Comparison of ENCODE assay signal across 11 cellular contexts in the genomic region with DNA sequence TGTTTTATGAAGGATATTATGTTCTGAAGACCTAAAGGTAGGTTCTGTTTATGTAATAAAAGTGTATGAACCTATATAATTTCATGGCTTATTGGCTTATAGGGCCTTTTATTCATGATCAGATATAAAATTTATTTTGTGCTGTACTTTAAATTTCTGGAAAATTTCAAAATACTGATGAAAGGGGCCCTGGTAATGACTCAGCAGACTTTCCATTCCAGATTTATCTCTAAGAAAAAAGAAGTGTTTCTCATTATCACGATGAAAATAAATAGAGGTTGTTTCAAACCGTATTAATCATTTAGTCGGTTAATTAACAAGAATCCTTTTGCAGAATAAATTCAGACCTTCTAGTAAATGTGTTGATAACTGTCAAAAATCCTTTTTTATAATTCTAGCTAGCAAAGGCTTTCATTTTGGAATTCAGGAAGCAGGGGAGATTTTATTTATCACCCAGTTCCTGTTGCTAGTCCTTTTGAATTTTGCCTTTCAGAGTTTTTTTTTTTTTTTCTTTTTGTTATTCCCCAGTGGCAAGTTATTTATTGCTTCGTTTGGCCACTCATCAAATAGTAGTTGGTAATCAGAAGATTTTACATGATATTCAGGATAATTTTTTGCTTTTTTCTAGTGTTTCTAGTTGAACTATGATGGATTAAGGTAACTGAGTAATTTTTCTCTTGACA. TPM values are rescaled to one million over a fixed set of nuclear protein-coding genes. Genes with fewer than 3 reads are reported as not detected.
A peak's percentile ranks its signal among the peaks of the same experiment; 100 is the strongest.
DNase-seq lines count a peak whose midpoint lies in the region; ATAC-seq and TF ChIP-seq lines count a peak whose summit lies in the region.
"Had no signal": no experiment of that assay in that cellular context is flagged by ENCODE, and none has a peak within 500 bp of the region (broad histone marks: within the 10 kb centered on the region; RNA-seq: fewer than 3 reads in every experiment).

No MANE protein-coding gene starts in this region.

- peak overlapping the region; percentile 4 for H3K4me3 ChIP-seq in Loucy (ENCODE audit: low read length, poor library complexity, severe bottlenecking)
- no peak overlapping the region for H3K4me3 ChIP-seq in osteoblast (ENCODE audit: insufficient read depth, low read length)
- no peak overlapping the region for H3K4me3 ChIP-seq in tibial artery

- intact Hi-C loops in dendritic cell treated with granulocyte-macrophage colony-stimulating factor and Interleukin-4, amounts not matched to agents 40 ng/mL and 50 ng/mL, for 4 days (cut with micrococcal nuclease), result no loop called here
- intact Hi-C loops in tibial artery (cut with DNase I; ENCODE audit: low total_unique reads), result no loop called here

- no peaks in the 10 kb centered on the region for H3K9me2 ChIP-seq in Loucy (replicated peaks; ENCODE audit: low read depth, low read length)

- H3F3A ChIP-seq in Loucy (ENCODE audit: low read depth), result peaks cover 6% of the 10 kb centered on the region; the same call in 1 of the 2 replicates

- peaks cover 8% of the 10 kb centered on the region for H3K9me3 Mint-ChIP-seq in dendritic cell treated with granulocyte-macrophage colony-stimulating factor and Interleukin-4, amounts not matched to agents 40 ng/mL and 50 ng/mL, for 4 days
- H3K9me3 Mint-ChIP-seq: activated CD4-positive, alpha-beta T cell treated with anti-CD3 and anti-CD28 coated beads, Interleukin-2, amount 10 ng/mL, durations not matched to agents 7 days and 5 days had no signal

- H3K27ac ChIP-seq in osteoblast (ENCODE audit: low read depth, low read length) (no peak overlapping the region), tibial artery (peak overlapping the region in 1 of 2 donors; percentile 54)

- H3K4me2 ChIP-seq in Loucy (ENCODE audit: low read depth, low read length, poor library complexity, severe bottlenecking) (peak overlapping the region; percentile 44), osteoblast (ENCODE audit: insufficient read depth, low read length) (peak overlapping the region; percentile 60)

- no peak overlapping the region for H3K9ac ChIP-seq in Loucy (ENCODE audit: low read depth, low read length, poor library complexity, severe bottlenecking)

- no peak for ATAC-seq in HG03139 (IDR thresholded peaks at IDR 0.05; ENCODE audit: unreplicated experiment)

- no peaks in the 10 kb centered on the region for H3K27me3 Mint-ChIP-seq in dendritic cell treated with granulocyte-macrophage colony-stimulating factor and Interleukin-4, amounts not matched to agents 40 ng/mL and 50 ng/mL, for 4 days

- H3K4me1 ChIP-seq in Loucy (ENCODE audit: insufficient read depth, low read length, poor library complexity, severe bottlenecking) (peaks cover 17% of the 10 kb centered on the region), osteoblast (ENCODE audit: insufficient read depth, low read length) (peaks cover 7% of the 10 kb centered on the region), tibial artery (peaks cover 0 to 38% (median 17%) of the 10 kb centered on the region in 4 donors)

- DNase-seq in CD1c-positive myeloid dendritic cell (ENCODE audit: extremely low spot score) (peak; percentile 47), osteoblast (ENCODE audit: insufficient read length, low spot score, missing footprints) (no peak), COLO668 (lab: John Stamatoyannopoulos, UW; ENCODE audit: unreplicated experiment) (no peak), tibial artery (no peak)
- DNase-seq in activated CD8-positive, alpha-beta memory T cell treated with anti-CD3 and anti-CD28 coated beads, Interleukin-2, amount 50 U/mL, for 4 hours, result no peak
- DNase-seq: activated CD4-positive, alpha-beta T cell treated with anti-CD3 and anti-CD28 coated beads, Interleukin-2, amount 10 ng/mL, durations not matched to agents 7 days and 5 days; SHP77; stimulated activated CD4-positive, alpha-beta T cell treated with anti-CD3 and anti-CD28 coated beads, Interleukin-2, amount 100 ng/mL, for 24 hours had no signal

- H2AFZ ChIP-seq in Loucy (ENCODE audit: low read length), result no peak overlapping the region
- H2AFZ ChIP-seq in osteoblast (ENCODE audit: low read length), result peak overlapping the region; percentile 27

- peaks cover 23% of the 10 kb centered on the region for H3K4me1 Mint-ChIP-seq in dendritic cell treated with granulocyte-macrophage colony-stimulating factor and Interleukin-4, amounts not matched to agents 40 ng/mL and 50 ng/mL, for 4 days (ENCODE audit: low read depth)

- TF ChIP-seq CTCF in Loucy (conservative IDR thresholded peaks at IDR 0.05; ENCODE audit: low read length) (no peak), osteoblast (IDR thresholded peaks at IDR 0.05; ENCODE audit: extremely low read depth, low read depth, low read length) (no peak), tibial artery (IDR thresholded peaks at IDR 0.05) (no peak)

- H3K27me3 ChIP-seq in Loucy (ENCODE audit: insufficient read depth, low read length, poor library complexity, severe bottlenecking), result no peaks in the 10 kb centered on the region
- no peaks in the 10 kb centered on the region for H3K27me3 ChIP-seq in osteoblast (ENCODE audit: insufficient read depth, low read length)
- no peaks in the 10 kb centered on the region for H3K27me3 ChIP-seq in tibial artery

- H3K79me2 ChIP-seq in Loucy (ENCODE audit: insufficient read depth, low read length) (peaks cover 14% of the 10 kb centered on the region), osteoblast (ENCODE audit: insufficient read depth, low read length) (peaks cover 3% of the 10 kb centered on the region)

- H3K27ac Mint-ChIP-seq in dendritic cell treated with granulocyte-macrophage colony-stimulating factor and Interleukin-4, amounts not matched to agents 40 ng/mL and 50 ng/mL, for 4 days, result peak overlapping the region; percentile 86
- H3K27ac Mint-ChIP-seq: activated CD4-positive, alpha-beta T cell treated with anti-CD3 and anti-CD28 coated beads, Interleukin-2, amount 10 ng/mL, durations not matched to agents 7 days and 5 days had no signal

- no peaks in the 10 kb centered on the region for H4K20me1 ChIP-seq in Loucy (ENCODE audit: insufficient read depth, low read length, poor library complexity, severe bottlenecking)
- H4K20me1 ChIP-seq in osteoblast (ENCODE audit: insufficient read depth, low read length), result no peaks in the 10 kb centered on the region

- peak overlapping the region; percentile 65 for H3K4me3 Mint-ChIP-seq in dendritic cell treated with granulocyte-macrophage colony-stimulating factor and Interleukin-4, amounts not matched to agents 40 ng/mL and 50 ng/mL, for 4 days
- H3K4me3 Mint-ChIP-seq: activated CD4-positive, alpha-beta T cell treated with anti-CD3 and anti-CD28 coated beads, Interleukin-2, amount 10 ng/mL, durations not matched to agents 7 days and 5 days had no signal

- H3K9me3 ChIP-seq in Loucy (ENCODE audit: insufficient read depth, low read depth, low read length), result no peaks in the 10 kb centered on the region
- H3K9me3 ChIP-seq in osteoblast (ENCODE audit: low read depth, low read length), result no peaks in the 10 kb centered on the region
- no peaks in the 10 kb centered on the region for H3K9me3 ChIP-seq in tibial artery

- peaks cover 16% of the 10 kb centered on the region for H3K36me3 Mint-ChIP-seq in dendritic cell treated with granulocyte-macrophage colony-stimulating factor and Interleukin-4, amounts not matched to agents 40 ng/mL and 50 ng/mL, for 4 days (ENCODE audit: low read depth)

- H3K36me3 ChIP-seq in Loucy (ENCODE audit: insufficient read depth, low read length) (no peaks in the 10 kb centered on the region), osteoblast (ENCODE audit: insufficient read depth, low read length) (no peaks in the 10 kb centered on the region), tibial artery (no peaks in the 10 kb centered on the region)

RNA-seq across cellular contexts. Expression of a gene that starts 5.4 kb away (rescaled TPM):
- 18.0 and 19.5 TPM in 2 replicates for total RNA-seq in osteoblast
